ENCODE assay signal across 11 cellular contexts in the genomic region with DNA sequence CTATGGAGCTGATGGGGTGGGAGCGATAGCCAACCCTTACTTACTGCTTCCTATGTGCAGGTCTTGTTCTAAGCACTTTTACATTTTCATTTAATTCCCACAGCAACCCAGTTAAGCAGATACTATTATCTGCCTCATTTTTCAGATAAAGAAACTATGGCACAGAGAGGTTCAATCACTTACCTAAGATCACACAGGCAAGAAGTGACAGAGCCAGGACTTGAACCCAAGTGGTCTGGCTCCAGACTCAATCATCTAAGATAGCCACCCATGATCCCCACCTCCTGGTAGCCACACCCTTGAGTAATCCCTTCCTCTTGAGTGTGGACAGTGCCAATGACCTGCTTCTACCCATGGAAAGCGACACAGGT. TPM values are rescaled to one million over a fixed set of nuclear protein-coding genes. Genes with fewer than 3 reads are reported as not detected.
DNase-seq lines count a peak whose midpoint lies in the region; ATAC-seq, FAIRE-seq and TF ChIP-seq lines count a peak whose summit lies in the region.
"Had no signal": no experiment of that assay in that cellular context is flagged by ENCODE, and none has a peak within 500 bp of the region (broad histone marks: within the 10 kb centered on the region; RNA-seq: fewer than 3 reads in every experiment).

No MANE protein-coding gene starts in this region.

- no peak overlapping the region for H3K27ac ChIP-seq in CD8-positive, alpha-beta T cell (ENCODE audit: low read depth, low read length)
- H3K27ac ChIP-seq in Peyer's patch (peak overlapping the region; percentile 43 to 70 (median 53)), keratinocyte (ENCODE audit: control insufficient read depth, insufficient read depth, low read length) (no peak overlapping the region), spleen (peak overlapping the region; percentile 74 to 95 (median 90))

- peak overlapping the region; percentile 86 for H3K27ac Mint-ChIP-seq in CD8-positive, alpha-beta T cell
- no peak overlapping the region for H3K27ac Mint-ChIP-seq in activated CD8-positive, alpha-beta memory T cell treated with anti-CD3 and anti-CD28 coated beads, Interleukin-2, amount 10 ng/mL, durations not matched to agents 7 days and 5 days

- no peak for FAIRE-seq in keratinocyte (lab: Jason Lieb, UNC)
- FAIRE-seq: H1 had no signal

- H3K9me1 ChIP-seq in keratinocyte (ENCODE audit: control insufficient read depth, extremely low read depth, insufficient read depth, low read length), result no peaks in the 10 kb centered on the region

- no peak for DNase-seq in CD8-positive, alpha-beta T cell
- DNase-seq in Peyer's patch, result no peak
- no peak for DNase-seq in keratinocyte (ENCODE audit: low read depth, low spot score)
- no peak for DNase-seq in spleen
- no peak for DNase-seq in NCI-H1436 (lab: John Stamatoyannopoulos, UW)
- no peak for DNase-seq in ureter (ENCODE audit: low spot score)
- DNase-seq in activated CD8-positive, alpha-beta memory T cell treated with anti-CD3 and anti-CD28 coated beads, Interleukin-2, amount 10 ng/mL, durations not matched to agents 7 days and 5 days, result no peak
- no peak for DNase-seq in activated gamma-delta T cell treated with Interleukin-2 at 50 U/mL for 16 hours
- DNase-seq: activated CD8-positive, alpha-beta memory T cell treated with anti-CD3 and anti-CD28 coated beads, Interleukin-2, amount 50 U/mL, for 4 hours; NCI-H1930 had no signal

- no peaks in the 10 kb centered on the region for H4K20me1 ChIP-seq in keratinocyte (ENCODE audit: control insufficient read depth, extremely low read depth, insufficient read depth, low read length)

- H3K36me3 ChIP-seq in CD8-positive, alpha-beta T cell (ENCODE audit: insufficient read depth, low read length), result no peaks in the 10 kb centered on the region
- peaks cover 0 to 9% (median 0%) of the 10 kb centered on the region in 3 donors for H3K36me3 ChIP-seq in Peyer's patch
- no peaks in the 10 kb centered on the region for H3K36me3 ChIP-seq in keratinocyte (ENCODE audit: control insufficient read depth in 2 of 2, extremely low read depth in 1 of 2, insufficient read depth in 2 of 2, low read length in 2 of 2)
- peaks cover 0 to 16% (median 8%) of the 10 kb centered on the region in 6 donors for H3K36me3 ChIP-seq in spleen

- WGBS in spleen, 5 donors, result 46 to 67% (median 57%) methylated on average over 2 of the region's 2 CpGs

- CTCF ChIA-PET in CD8-positive, alpha-beta T cell (lab: Charles Lee), result no interaction called here
- CTCF ChIA-PET in activated CD8-positive, alpha-beta memory T cell treated with anti-CD3 and anti-CD28 coated beads, Interleukin-2, amount 10 ng/mL, durations not matched to agents 7 days and 5 days (lab: Charles Lee), result interaction anchor here (2.2 kb wide), 1 partner anchor 144 kb away, joined by 5 read pairs; no protein-coding TSS in a partner anchor

- no peak for TF ChIP-seq CTCF in CD8-positive, alpha-beta T cell (IDR thresholded peaks at IDR 0.05)
- TF ChIP-seq CTCF in Peyer's patch (IDR thresholded peaks at IDR 0.05) (no peak), keratinocyte (optimal IDR thresholded peaks at IDR 0.05 in 1 of 3, IDR thresholded peaks at IDR 0.05 in 1 of 3, conservative IDR thresholded peaks at IDR 0.05 in 1 of 3; ENCODE audit: extremely low read depth in 1 of 3, insufficient read depth in 2 of 3, low read length in 3 of 3) (no peak), spleen (IDR thresholded peaks at IDR 0.05 in 8 of 11, conservative IDR thresholded peaks at IDR 0.05 in 3 of 11) (no peak)

- H3K27me3 ChIP-seq in CD8-positive, alpha-beta T cell (ENCODE audit: insufficient read depth, low read length), result no peaks in the 10 kb centered on the region
- no peaks in the 10 kb centered on the region for H3K27me3 ChIP-seq in Peyer's patch
- no peaks in the 10 kb centered on the region for H3K27me3 ChIP-seq in keratinocyte (ENCODE audit: control insufficient read depth, extremely low read depth, insufficient read depth, low read length)
- H3K27me3 ChIP-seq in spleen (replicated peaks in 1 of 7), result no peaks in the 10 kb centered on the region

- no peaks in the 10 kb centered on the region for H3K9me3 ChIP-seq in CD8-positive, alpha-beta T cell (ENCODE audit: low read length)
- H3K9me3 ChIP-seq in Peyer's patch, result no peaks in the 10 kb centered on the region
- no peaks in the 10 kb centered on the region for H3K9me3 ChIP-seq in keratinocyte (ENCODE audit: control insufficient read depth, low read depth, low read length)
- H3K9me3 ChIP-seq in spleen, result no peaks in the 10 kb centered on the region

- intact Hi-C loops in CD8-positive, alpha-beta T cell (cut with DNase I, micrococcal nuclease), result no loop called here
- intact Hi-C loops in spleen (cut with DNase I; ENCODE audit: low total_unique reads), result no loop called here

- peak overlapping the region; percentile 34 for H2AFZ ChIP-seq in keratinocyte (ENCODE audit: control insufficient read depth, low read length)

- POLR2A ChIA-PET in CD8-positive, alpha-beta T cell (lab: Charles Lee), result interaction anchor here (0.5 to 3.3 kb wide), 5 partner anchors 19 to 416 kb away, joined by 3 to 13 read pairs (median 7); a partner anchor contains a TSS

- TF ChIP-seq POLR2A in Peyer's patch (IDR thresholded peaks at IDR 0.05) (no peak), spleen (IDR thresholded peaks at IDR 0.05) (no peak)

- H3K36me3 Mint-ChIP-seq in CD8-positive, alpha-beta T cell, result peaks cover 8% of the 10 kb centered on the region
- H3K36me3 Mint-ChIP-seq in activated CD8-positive, alpha-beta memory T cell treated with anti-CD3 and anti-CD28 coated beads, Interleukin-2, amount 10 ng/mL, durations not matched to agents 7 days and 5 days, result peaks cover 6% of the 10 kb centered on the region

- H3K79me2 ChIP-seq in keratinocyte (ENCODE audit: control insufficient read depth, insufficient read depth, low read length), result no peaks in the 10 kb centered on the region

- no peaks in the 10 kb centered on the region for H3K27me3 Mint-ChIP-seq in CD8-positive, alpha-beta T cell (ENCODE audit: low read depth)
- H3K27me3 Mint-ChIP-seq in activated CD8-positive, alpha-beta memory T cell treated with anti-CD3 and anti-CD28 coated beads, Interleukin-2, amount 10 ng/mL, durations not matched to agents 7 days and 5 days, result no peaks in the 10 kb centered on the region

- ATAC-seq in CD8-positive, alpha-beta T cell, result no peak
- ATAC-seq in activated CD8-positive, alpha-beta memory T cell treated with anti-CD3 and anti-CD28 coated beads, Interleukin-2, amount 10 ng/mL, durations not matched to agents 7 days and 5 days, result no peak

- no peak overlapping the region for H3K4me3 Mint-ChIP-seq in CD8-positive, alpha-beta T cell
- H3K4me3 Mint-ChIP-seq in activated CD8-positive, alpha-beta memory T cell treated with anti-CD3 and anti-CD28 coated beads, Interleukin-2, amount 10 ng/mL, durations not matched to agents 7 days and 5 days, result no peak overlapping the region

- no peak overlapping the region for H3K4me3 ChIP-seq in CD8-positive, alpha-beta T cell (ENCODE audit: low read depth, low read length)
- no peak overlapping the region for H3K4me3 ChIP-seq in Peyer's patch
- no peak overlapping the region for H3K4me3 ChIP-seq in keratinocyte (ENCODE audit: control insufficient read depth in 2 of 3, extremely low read depth in 1 of 3, insufficient read depth in 2 of 3, low read depth in 1 of 3, low read length in 3 of 3)
- peak overlapping the region in 1 of 8 donors; percentile 19 for H3K4me3 ChIP-seq in spleen

- no peaks in the 10 kb centered on the region for H3K9me3 Mint-ChIP-seq in CD8-positive, alpha-beta T cell
- H3K9me3 Mint-ChIP-seq in activated CD8-positive, alpha-beta memory T cell treated with anti-CD3 and anti-CD28 coated beads, Interleukin-2, amount 10 ng/mL, durations not matched to agents 7 days and 5 days (ENCODE audit: low read depth), result no peaks in the 10 kb centered on the region

- no peak overlapping the region for H3K4me2 ChIP-seq in keratinocyte (ENCODE audit: control insufficient read depth, extremely low read depth, insufficient read depth, low read depth, low read length)

- peaks cover 38% of the 10 kb centered on the region for H3K4me1 Mint-ChIP-seq in CD8-positive, alpha-beta T cell (ENCODE audit: low read depth)
- peaks cover 20% of the 10 kb centered on the region for H3K4me1 Mint-ChIP-seq in activated CD8-positive, alpha-beta memory T cell treated with anti-CD3 and anti-CD28 coated beads, Interleukin-2, amount 10 ng/mL, durations not matched to agents 7 days and 5 days

- no peak overlapping the region for H3K9ac ChIP-seq in keratinocyte (ENCODE audit: control insufficient read depth, extremely low read depth, insufficient read depth, low read length)

- peaks cover 34% of the 10 kb centered on the region for H3K4me1 ChIP-seq in CD8-positive, alpha-beta T cell (ENCODE audit: insufficient read depth, low read length)
- H3K4me1 ChIP-seq in Peyer's patch, result peaks cover 4 to 22% (median 15%) of the 10 kb centered on the region in 4 donors
- peaks cover 31% of the 10 kb centered on the region for H3K4me1 ChIP-seq in keratinocyte (ENCODE audit: control insufficient read depth, extremely low read depth, insufficient read depth, low read length)
- peaks cover 33 to 92% (median 55%) of the 10 kb centered on the region in 6 donors for H3K4me1 ChIP-seq in spleen

- dilution Hi-C loops in keratinocyte (cut with MboI; ENCODE audit: extremely low pct_ligation_motif_present, low sequenced_read_pairs), result no loop called here

RNA-seq across cellular contexts. Expression of a gene that starts 23.2 kb away (rescaled TPM):
- 10 to 100 TPM; 15.1 to 18.6 TPM for total RNA-seq in CD8-positive, alpha-beta T cell
- total RNA-seq in Peyer's patch (10 to 100 TPM; 14.9 to 23.1 (median 21.9) TPM), spleen (10 to 100 TPM; 53.2 to 86.1 (median 75.6) TPM), ureter (48.7 TPM)
- polyA plus RNA-seq in keratinocyte (7.9 to 18.8 TPM (median 12.6 TPM) in 3 replicates), spleen (10 to 100 TPM in 2 of 3 donors, 1 to 10 TPM in 1; 9.2 to 12.8 (median 10.1) TPM)
- polyA plus RNA-seq in keratinocyte (2011; ENCODE audit: low read depth), result 14.0 TPM
- 8.4 and 14.1 TPM in 2 replicates for polyA plus RNA-seq in keratinocyte (2011; cell fraction: cytosol; rRNA removed)
- polyA plus RNA-seq in keratinocyte (2011; cell fraction: nucleus; rRNA removed), result 10.0 and 13.0 TPM in 2 replicates
- polyA plus RNA-seq in keratinocyte (2012; ENCODE audit: low replicate concordance), result 17.4 and 24.1 TPM in 2 replicates
- polyA minus RNA-seq in keratinocyte, result 6.7 to 18.2 TPM (median 15.2 TPM) in 3 replicates
- polyA minus RNA-seq in keratinocyte (2011; cell fraction: cytosol; rRNA and poly(A)+ RNA removed), result 26.3 TPM
- polyA minus RNA-seq in keratinocyte (2011; cell fraction: nucleus; rRNA and poly(A)+ RNA removed), result 12.3 and 22.5 TPM in 2 replicates
- 10 to 100 TPM; 26.2 to 30.8 TPM for total RNA-seq in activated CD8-positive, alpha-beta memory T cell treated with anti-CD3 and anti-CD28 coated beads, Interleukin-2, amount 10 ng/mL, durations not matched to agents 7 days and 5 days

RNA-seq across cellular contexts. Expression of a gene that starts 35.5 kb away (rescaled TPM):
- 1 to 10 TPM; 7.4 to 8.2 TPM for total RNA-seq in CD8-positive, alpha-beta T cell
- total RNA-seq in Peyer's patch, result 10 to 100 TPM in 3 of 4 donors, 1 to 10 TPM in 1; 6.6 to 95.6 (median 74.0) TPM
- polyA plus RNA-seq in keratinocyte, result 17.4 to 24.1 TPM (median 19.6 TPM) in 3 replicates
- 15.1 TPM for polyA plus RNA-seq in keratinocyte (2011; ENCODE audit: low read depth)
- polyA plus RNA-seq in keratinocyte (2011; cell fraction: cytosol; rRNA removed), result 15.8 and 20.4 TPM in 2 replicates
- 19.2 and 21.4 TPM in 2 replicates for polyA plus RNA-seq in keratinocyte (2011; cell fraction: nucleus; rRNA removed)
- polyA plus RNA-seq in keratinocyte (2012; ENCODE audit: low replicate concordance), result 15.2 and 16.1 TPM in 2 replicates
- 21.8 to 28.2 TPM (median 24.0 TPM) in 3 replicates for polyA minus RNA-seq in keratinocyte
- polyA minus RNA-seq in keratinocyte (2011; cell fraction: cytosol; rRNA and poly(A)+ RNA removed), result 21.7 TPM
- polyA minus RNA-seq in keratinocyte (2011; cell fraction: nucleus; rRNA and poly(A)+ RNA removed), result 10.0 and 14.2 TPM in 2 replicates
- total RNA-seq in spleen, result 10 to 100 TPM; 44.1 to 89.7 (median 60.7) TPM
- polyA plus RNA-seq in spleen, result 10 to 100 TPM; 25.4 to 29.6 (median 29.3) TPM
- total RNA-seq in ureter, result 32.9 TPM
- total RNA-seq in activated CD8-positive, alpha-beta memory T cell treated with anti-CD3 and anti-CD28 coated beads, Interleukin-2, amount 10 ng/mL, durations not matched to agents 7 days and 5 days, result 10 to 100 TPM; 30.9 to 34.9 TPM

Comparison
In these comparisons a context has a peak if more than half of its experiments do, and no peak if none do; other contexts are left out.
1. H3K27ac ChIP-seq: peak in Peyer's patch (4 of 4) and spleen (8 of 8); none in CD8-positive, alpha-beta T cell (single experiment) and keratinocyte (single experiment).